Comparison of ENCODE assay signal across 20 cellular contexts in genomic region chr2:105307550-105307949, GRCh38.
"Had no signal": no experiment of that assay in that cellular context is flagged by ENCODE, and none has a peak within 500 bp of the region (broad histone marks: within the 10 kb centered on the region; RNA-seq: fewer than 3 reads in every experiment).

No MANE protein-coding gene starts in this region.

- ATAC-seq: Panc1, SK-N-SH treated with all-trans-retinoic acid at 6 μM for 48 hours had no signal

- H3K9me3 ChIP-seq: SJCRH30 had no signal

- DNase-seq: IMR-90, Kasumi-1, KG1, MM.1S, NCI-H1092 treated with DMSO at 0.1 percent for 48 hours, NCI-H1436, NCI-H187, NCI-H2029, NCI-H2081 treated with DMSO at 0.1 percent for 48 hours, NCI-H2171, NCI-H226, NCI-H446, NCI-H510A, NCI-H524 treated with DMSO at 0.1 percent for 48 hours, NCI-H69, NCI-H774, SJCRH30 had no signal

- H3K4me1 ChIP-seq: SJCRH30 had no signal

- H3K27ac ChIP-seq: RWPE1, SJCRH30 had no signal

- H3K27me3 ChIP-seq: SJCRH30 had no signal

- H3K4me3 ChIP-seq: SJCRH30 had no signal
